12 cellular contexts compared by ENCODE assay signal in the genomic region with DNA sequence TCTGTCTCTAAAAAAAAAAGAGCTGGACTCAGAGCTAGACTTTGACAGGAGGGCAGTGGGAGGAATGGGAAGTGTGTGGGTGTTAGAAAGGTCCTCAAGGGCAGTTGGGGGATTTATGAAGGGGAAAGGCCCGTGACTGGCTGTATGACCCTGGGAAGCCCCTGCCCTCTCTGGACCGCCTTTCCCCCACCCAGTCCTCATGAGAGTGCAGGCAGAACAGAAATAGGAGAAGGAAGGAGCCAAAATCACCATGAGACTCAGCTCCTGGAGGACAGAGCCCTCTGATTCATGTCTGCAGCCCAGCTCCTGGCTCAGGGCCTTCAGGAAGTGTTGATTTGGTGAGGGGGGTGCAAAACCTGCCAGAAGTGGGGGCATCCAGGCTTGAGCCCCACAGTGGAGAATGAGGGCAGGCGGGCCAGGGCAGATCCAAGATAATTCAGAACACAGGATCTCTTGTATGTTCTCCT. TPM values are rescaled to one million over a fixed set of nuclear protein-coding genes. Genes with fewer than 3 reads are reported as not detected.
A peak's percentile ranks its signal among the peaks of the same experiment; 100 is the strongest.
DNase-seq lines count a peak whose midpoint lies in the region; ATAC-seq and TF ChIP-seq lines count a peak whose summit lies in the region.
"Had no signal": no experiment of that assay in that cellular context is flagged by ENCODE, and none has a peak within 500 bp of the region (broad histone marks: within the 10 kb centered on the region; RNA-seq: fewer than 3 reads in every experiment).

No MANE protein-coding gene starts in this region.

- H3K4me1 Mint-ChIP-seq in activated naive CD4-positive, alpha-beta T cell treated with anti-CD3 and anti-CD28 coated beads, Interleukin-2, amount 50 U/mL, for 24 hours: peaks cover 65% of the 10 kb centered on the region
- H3K4me1 Mint-ChIP-seq in T-helper 17 cell: peaks cover 44% of the 10 kb centered on the region
- H3K4me1 Mint-ChIP-seq: nephron had no signal

- H4K20me1 ChIP-seq in fibroblast of lung (ENCODE audit: control insufficient read depth, extremely low read depth, insufficient read depth, low read length): no peaks in the 10 kb centered on the region

- H3K9me3 ChIP-seq in T-helper 17 cell (ENCODE audit: control insufficient read depth, low read length, poor library complexity, severe bottlenecking) (no peaks in the 10 kb centered on the region), fibroblast of lung (ENCODE audit: control insufficient read depth, insufficient read depth, low read depth, low read length) (no peaks in the 10 kb centered on the region), aorta (ENCODE audit: control insufficient read depth, low read length) (no peaks in the 10 kb centered on the region)

- H3K27me3 ChIP-seq in fibroblast of lung (ENCODE audit: control insufficient read depth, insufficient read depth, low read length) (no peaks in the 10 kb centered on the region), aorta (ENCODE audit: control insufficient read depth in 1 of 2, insufficient read depth in 2 of 2, low read length in 1 of 2) (no peaks in the 10 kb centered on the region)

- H3K4me3 ChIP-seq in fibroblast of lung (replicated peaks in 1 of 4; ENCODE audit: control extremely low read depth in 1 of 4, insufficient read depth in 1 of 4, low read depth in 3 of 4, low read length in 4 of 4) (no peak overlapping the region), aorta (ENCODE audit: low read length in 2 of 2) (no peak overlapping the region)

- H2AFZ ChIP-seq in fibroblast of lung (ENCODE audit: low read length): no peak overlapping the region

- ATAC-seq in T-helper 17 cell (no peak), aorta (ENCODE audit: low FRiP score) (peak; percentile 10), GM18870 (IDR thresholded peaks at IDR 0.05; ENCODE audit: unreplicated experiment) (no peak)

- no peak overlapping the region for H3K4me3 Mint-ChIP-seq in activated naive CD4-positive, alpha-beta T cell treated with anti-CD3 and anti-CD28 coated beads, Interleukin-2, amount 50 U/mL, for 24 hours
- peak overlapping the region; percentile 31 for H3K4me3 Mint-ChIP-seq in T-helper 17 cell
- H3K4me3 Mint-ChIP-seq: nephron had no signal

- H3K27ac ChIP-seq in fibroblast of lung (ENCODE audit: insufficient read depth, low read length): peak overlapping the region; percentile 45
- H3K27ac ChIP-seq in aorta (ENCODE audit: low read depth in 1 of 2, low read length in 2 of 2): no peak overlapping the region
- H3K27ac ChIP-seq: C4-2B had no signal

- no peak for DNase-seq in activated naive CD4-positive, alpha-beta T cell treated with Interleukin-2 at 50 U/mL for 16 hours
- DNase-seq in T-helper 17 cell (no peak), fibroblast of lung (ENCODE audit: low read depth in 2 of 2) (peak in 1 of 2 donors; percentile 71), aorta (peak in 1 of 2 donors; percentile 69), NCI-H524 (lab: John Stamatoyannopoulos, UW) (no peak), cortex of kidney (lab: John Stamatoyannopoulos, UW) (no peak)
- DNase-seq: NCI-H526 had no signal

- no peak for TF ChIP-seq CTCF in fibroblast of lung (conservative IDR thresholded peaks at IDR 0.05 in 1 of 2, IDR thresholded peaks at IDR 0.05 in 1 of 2; ENCODE audit: low read depth in 1 of 2, low read length in 2 of 2)

- H3K9ac ChIP-seq in fibroblast of lung (ENCODE audit: insufficient read depth, low read length): no peak overlapping the region

- H3K4me2 ChIP-seq in fibroblast of lung (ENCODE audit: extremely low read depth, insufficient read depth, low read length): peak overlapping the region; percentile 37

- H3K79me2 ChIP-seq in fibroblast of lung (ENCODE audit: control insufficient read depth, insufficient read depth, low read length): no peaks in the 10 kb centered on the region

- H3K9me3 Mint-ChIP-seq in activated naive CD4-positive, alpha-beta T cell treated with anti-CD3 and anti-CD28 coated beads, Interleukin-2, amount 50 U/mL, for 24 hours: no peaks in the 10 kb centered on the region
- H3K9me3 Mint-ChIP-seq: nephron had no signal

- WGBS in aorta, 2 donors: 22% methylated on average over 3 of the region's 3 CpGs

- peak overlapping the region; percentile 83 for H3K27ac Mint-ChIP-seq in activated naive CD4-positive, alpha-beta T cell treated with anti-CD3 and anti-CD28 coated beads, Interleukin-2, amount 50 U/mL, for 24 hours
- H3K27ac Mint-ChIP-seq in T-helper 17 cell: peak overlapping the region; percentile 81

- H3K36me3 Mint-ChIP-seq in activated naive CD4-positive, alpha-beta T cell treated with anti-CD3 and anti-CD28 coated beads, Interleukin-2, amount 50 U/mL, for 24 hours: peaks cover 7% of the 10 kb centered on the region
- H3K36me3 Mint-ChIP-seq in T-helper 17 cell (ENCODE audit: low read depth): no peaks in the 10 kb centered on the region

- no peaks in the 10 kb centered on the region for H3K27me3 Mint-ChIP-seq in activated naive CD4-positive, alpha-beta T cell treated with anti-CD3 and anti-CD28 coated beads, Interleukin-2, amount 50 U/mL, for 24 hours
- no peaks in the 10 kb centered on the region for H3K27me3 Mint-ChIP-seq in T-helper 17 cell

- H3K4me1 ChIP-seq in fibroblast of lung (ENCODE audit: control insufficient read depth, extremely low read depth, insufficient read depth, low read length) (peaks cover 22% of the 10 kb centered on the region), aorta (ENCODE audit: control insufficient read depth in 1 of 2, insufficient read depth in 2 of 2, low read length in 2 of 2) (no peaks in the 10 kb centered on the region)

- H3K36me3 ChIP-seq in fibroblast of lung (ENCODE audit: control insufficient read depth, insufficient read depth, low read length) (no peaks in the 10 kb centered on the region), aorta (ENCODE audit: control insufficient read depth in 1 of 2, insufficient read depth in 2 of 2, low read length in 1 of 2) (no peaks in the 10 kb centered on the region)

- intact Hi-C loops in aorta (cut with DNase I): no loop called here

RNA-seq across cellular contexts. Expression of a gene that starts 8.7 kb away (rescaled TPM):
- 10 to 100 TPM; 35.6 to 44.4 TPM for total RNA-seq in T-helper 17 cell
- 5.9 and 6.1 TPM in 2 replicates for total RNA-seq in fibroblast of lung
- 6.0 and 10.2 TPM in 2 replicates for polyA plus RNA-seq in fibroblast of lung
- polyA plus RNA-seq in fibroblast of lung (2012): 18.1 and 23.7 TPM in 2 replicates
- 14.1 and 28.0 TPM in 2 replicates for polyA minus RNA-seq in fibroblast of lung (ENCODE audit: low replicate concordance)
- 10 to 100 TPM; 29.2 to 50.6 TPM for total RNA-seq in aorta
- polyA plus RNA-seq in aorta: 10 to 100 TPM; 14.9 to 31.1 TPM

RNA-seq across cellular contexts. Expression of a gene that starts 17.3 kb away (rescaled TPM):
- 10 to 100 TPM; 46.4 to 63.1 TPM for total RNA-seq in T-helper 17 cell
- 0.26 and 0.83 TPM in 2 replicates for total RNA-seq in fibroblast of lung
- 0.41 and 0.53 TPM in 2 replicates for polyA plus RNA-seq in fibroblast of lung
- polyA plus RNA-seq in fibroblast of lung (2012): 0.51 and 1.0 TPM in 2 replicates
- 7.1 TPM in 1 of 2 replicates, not detected in the other for polyA minus RNA-seq in fibroblast of lung (ENCODE audit: low replicate concordance)
- 1 to 10 TPM; 4.1 to 4.3 TPM for total RNA-seq in aorta
- polyA plus RNA-seq in aorta: 1 to 10 TPM; 1.5 to 8.6 TPM

RNA-seq across cellular contexts. Expression of a gene that starts 38.7 kb away (rescaled TPM):
- total RNA-seq in T-helper 17 cell: under 1 TPM in 1 of 2 donors, not detected in 1; 0.45 TPM
- 0.50 and 1.0 TPM in 2 replicates for total RNA-seq in fibroblast of lung
- 0.12 and 0.37 TPM in 2 replicates for polyA plus RNA-seq in fibroblast of lung
- polyA plus RNA-seq in fibroblast of lung (2012): 0.08 and 0.28 TPM in 2 replicates
- polyA minus RNA-seq in fibroblast of lung (ENCODE audit: low replicate concordance): 1.5 TPM in 1 of 2 replicates, not detected in the other
- 1 to 10 TPM; 1.6 to 1.9 TPM for total RNA-seq in aorta
- under 1 TPM; 0.08 to 0.63 TPM for polyA plus RNA-seq in aorta

RNA-seq across cellular contexts. Expression of a gene that starts 47.6 kb away (rescaled TPM):
- not detected for total RNA-seq in T-helper 17 cell
- not detected in 2 replicates for total RNA-seq in fibroblast of lung
- polyA plus RNA-seq in fibroblast of lung: not detected in 2 replicates
- polyA plus RNA-seq in fibroblast of lung (2012): not detected in 2 replicates
- polyA minus RNA-seq in fibroblast of lung (ENCODE audit: low replicate concordance): not detected in 2 replicates
- not detected for total RNA-seq in aorta
- polyA plus RNA-seq in aorta: not detected
- total RNA-seq: glomerular endothelial cell had no signal

Comparison
In these comparisons a context has a peak if more than half of its experiments do, and no peak if none do; other contexts are left out.
1. RNA of a gene that starts 17.3 kb away (total RNA-seq): 46.4 to 63.1 TPM in T-helper 17 cell; 4.1 to 4.3 TPM in aorta and 0.26 to 0.83 TPM in fibroblast of lung; every median in the first group is over 4 times any median in the second.